ENCODE assay signal across 25 cellular contexts in the genomic region with DNA sequence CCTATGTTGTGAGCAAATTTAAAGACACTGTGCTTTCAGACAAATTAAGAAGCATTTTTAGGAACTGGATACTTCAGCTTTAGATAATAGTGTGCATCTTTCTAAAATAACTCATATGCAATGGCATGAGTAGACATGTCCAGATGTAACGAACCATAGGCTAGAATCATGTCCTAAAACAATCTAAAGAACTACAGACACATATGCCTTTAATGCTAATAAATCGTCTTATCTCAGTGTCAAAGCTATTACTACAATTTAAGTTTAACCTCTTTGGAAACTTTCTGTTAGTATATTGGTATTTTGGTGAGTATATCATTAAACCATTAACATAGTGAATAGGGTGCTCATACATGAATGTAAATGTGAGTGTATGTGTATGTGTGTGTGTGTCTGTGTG.
"Had no signal": no experiment of that assay in that cellular context is flagged by ENCODE, and none has a peak within 500 bp of the region (broad histone marks: within the 10 kb centered on the region; RNA-seq: fewer than 3 reads in every experiment).

No MANE protein-coding gene starts in this region.

- H2AFZ ChIP-seq: neural progenitor cell, parathyroid adenoma had no signal

- H3K36me3 ChIP-seq: neural progenitor cell, ovary, right lobe of liver, sigmoid colon, stomach, thoracic aorta, thyroid gland, tibial nerve, upper lobe of left lung, vagina had no signal

- FAIRE-seq: small intestine, urothelium cell line had no signal

- H3K4me1 ChIP-seq: parathyroid adenoma, psoas muscle, right lobe of liver, sigmoid colon, thyroid gland, upper lobe of left lung, vagina had no signal

- DNase-seq: occipital lobe; ovary; posterior cingulate gyrus; psoas muscle; right cardiac atrium; right lobe of liver; sigmoid colon; small intestine; stimulated activated CD4-positive, alpha-beta T cell treated with anti-CD3 and anti-CD28 coated beads, Interleukin-15, amount 100 ng/mL, for 24 hours; stimulated activated CD4-positive, alpha-beta T cell treated with anti-CD3 and anti-CD28 coated beads, Interleukin-2, amount 100 ng/mL, for 24 hours; stimulated activated CD4-positive, alpha-beta T cell treated with anti-CD3 and anti-CD28 coated beads, Interleukin-2, amount 100 ng/mL, for 48 hours; stimulated activated CD4-positive, alpha-beta T cell treated with anti-CD3 and anti-CD28 coated beads, Interleukin-4, amount 100 ng/mL, for 24 hours; stimulated activated naive B cell treated with anti-CD40 and anti-IgM and Interleukin-4, amounts not matched to agents 10 μg/mL and 1 μg/mL and 100 μg/mL, for 72 hours; stimulated activated naive CD4-positive, alpha-beta T cell treated with Interleukin-2 at 50 U/mL for 16 hours; stomach; thyroid gland; trophoblast cell; upper lobe of left lung had no signal

- H3K79me2 ChIP-seq: parathyroid adenoma had no signal

- H3K4me3 ChIP-seq: neural progenitor cell, ovary, psoas muscle, right lobe of liver, sigmoid colon, stomach, thoracic aorta, thyroid gland, tibial nerve, upper lobe of left lung, vagina had no signal

- H3K9ac ChIP-seq: neural progenitor cell, parathyroid adenoma had no signal

- H3K4me2 ChIP-seq: neural progenitor cell had no signal

- H3K9me3 ChIP-seq: ovary, psoas muscle, right lobe of liver, sigmoid colon, stomach, thoracic aorta, thyroid gland, tibial nerve, upper lobe of left lung, vagina had no signal

- ATAC-seq: psoas muscle; right cardiac atrium; right lobe of liver; stimulated activated effector memory CD8-positive, alpha-beta T cell treated with anti-CD3 and anti-CD28 coated beads, Interleukin-12 subunit alpha, Interleukin-12 subunit beta, amount 100 ng/mL, for 72 hours; stimulated activated naive B cell treated with anti-CD40 and anti-IgM and Interleukin-4, amounts not matched to agents 10 μg/mL and 1 μg/mL and 100 μg/mL, for 72 hours had no signal

- H3K27me3 ChIP-seq: neural progenitor cell, ovary, right lobe of liver, sigmoid colon, stomach, thyroid gland, tibial nerve, upper lobe of left lung, vagina had no signal

- H3K27ac ChIP-seq: neural progenitor cell, ovary, parathyroid adenoma, psoas muscle, right lobe of liver, sigmoid colon, stomach, thoracic aorta, thyroid gland, tibial nerve, upper lobe of left lung, vagina had no signal
